ENCODE assay signal across 8 cellular contexts in genomic region chr10:99731296-99732032, GRCh38. TPM values are rescaled to one million over a fixed set of nuclear protein-coding genes. Genes with fewer than 3 reads are reported as not detected.
DNase-seq lines count a peak whose midpoint lies in the region; ATAC-seq, FAIRE-seq and TF ChIP-seq lines count a peak whose summit lies in the region.

No MANE protein-coding gene starts in this region.

- H3F3A ChIP-seq in SU-DHL-6 (ENCODE audit: insufficient read depth): no peaks in the 10 kb centered on the region

- 8 to 29% methylated on average over 3 to 9 of the region's 16 CpGs for WGBS in gastroesophageal sphincter (ENCODE audit: low coverage in 1 of 2), 2 donors
- 1 to 5% (median 2%) methylated on average over 16 of the region's 16 CpGs for WGBS in small intestine, 3 donors

- ATAC-seq in GM21717 (IDR thresholded peaks at IDR 0.05; ENCODE audit: unreplicated experiment): peak; percentile 30
- ATAC-seq in gastroesophageal sphincter: no peak
- no peak for ATAC-seq in GM19035 (IDR thresholded peaks at IDR 0.05; ENCODE audit: unreplicated experiment)
- ATAC-seq in GM18907 (IDR thresholded peaks at IDR 0.05; ENCODE audit: unreplicated experiment): no peak

- peaks cover 0 to 7% (median 0%) of the 10 kb centered on the region in 11 experiments; a peak in 2 of 22 replicates for H4K20me1 ChIP-seq in BLaER1 treated with 17β-estradiol and CSF1 and Interleukin-3, amounts not matched to agents 10 nM and 100 nM
- no peaks in the 10 kb centered on the region for H4K20me1 ChIP-seq in SU-DHL-6 (ENCODE audit: low read depth, low read length)

- DNase-seq in small intestine (peak; percentile 52), RCC 7860 (ENCODE audit: low spot score) (no peak)

- no peak for TF ChIP-seq EP300 in gastroesophageal sphincter (IDR thresholded peaks at IDR 0.05)

- FAIRE-seq in small intestine (lab: Jason Lieb, UNC) (no peak), RCC 7860 (lab: Jason Lieb, UNC) (no peak)

- TF ChIP-seq CTCF in SU-DHL-6 (IDR thresholded peaks at IDR 0.05; ENCODE audit: insufficient read depth, low read length, poor library complexity, severe bottlenecking) (no peak), gastroesophageal sphincter (IDR thresholded peaks at IDR 0.05) (peak in 1 of 4 experiments; percentile 6)

- peaks cover 17 to 52% (median 39%) of the 10 kb centered on the region in 11 experiments for H3K36me3 ChIP-seq in BLaER1 treated with 17β-estradiol and CSF1 and Interleukin-3, amounts not matched to agents 10 nM and 100 nM
- H3K36me3 ChIP-seq in SU-DHL-6 (ENCODE audit: low read length): peaks cover 12% of the 10 kb centered on the region
- peaks cover 0 to 33% of the 10 kb centered on the region in 2 donors for H3K36me3 ChIP-seq in gastroesophageal sphincter
- H3K36me3 ChIP-seq in small intestine (ENCODE audit: control insufficient read depth in 2 of 2, insufficient read depth in 2 of 2, low read length in 2 of 2): peaks cover 4 to 9% of the 10 kb centered on the region in 2 donors

- peak overlapping the region; percentile 82 to 94 (median 89) for H3K9ac ChIP-seq in BLaER1 treated with 17β-estradiol and CSF1 and Interleukin-3, amounts not matched to agents 10 nM and 100 nM
- H3K9ac ChIP-seq in SU-DHL-6 (ENCODE audit: low read length): peak overlapping the region; percentile 95

- H3K4me2 ChIP-seq in BLaER1 treated with 17β-estradiol and CSF1 and Interleukin-3, amounts not matched to agents 10 nM and 100 nM: peak overlapping the region; percentile 68 to 93 (median 81)
- H3K4me2 ChIP-seq in SU-DHL-6 (ENCODE audit: low read depth, low read length, poor library complexity, severe bottlenecking): peak overlapping the region; percentile 88

- H3K27ac ChIP-seq in BLaER1 treated with 17β-estradiol and CSF1 and Interleukin-3, amounts not matched to agents 10 nM and 100 nM: peak overlapping the region; percentile 82 to 93 (median 87)
- H3K27ac ChIP-seq in SU-DHL-6 (ENCODE audit: low read depth, low read length): peak overlapping the region; percentile 59
- peak overlapping the region; percentile 47 to 97 (median 96) for H3K27ac ChIP-seq in gastroesophageal sphincter
- H3K27ac ChIP-seq in small intestine (ENCODE audit: low read depth in 1 of 2, low read length in 1 of 2): peak overlapping the region; percentile 88 to 95

- H3K4me3 ChIP-seq in BLaER1 treated with 17β-estradiol and CSF1 and Interleukin-3, amounts not matched to agents 10 nM and 100 nM: peak overlapping the region; percentile 76 to 91 (median 82)
- H3K4me3 ChIP-seq in SU-DHL-6 (ENCODE audit: insufficient read depth, low read length, poor library complexity, severe bottlenecking): peak overlapping the region; percentile 96
- peak overlapping the region; percentile 69 to 87 for H3K4me3 ChIP-seq in gastroesophageal sphincter
- H3K4me3 ChIP-seq in small intestine (ENCODE audit: low read depth in 1 of 2, low read length in 2 of 2): peak overlapping the region; percentile 65 to 97

- H3K79me2 ChIP-seq in SU-DHL-6 (ENCODE audit: insufficient read depth, low read length): peaks cover 43% of the 10 kb centered on the region

- peak overlapping the region; percentile 85 for H2AFZ ChIP-seq in SU-DHL-6 (ENCODE audit: low read depth, low read length, severe bottlenecking)

- no peaks in the 10 kb centered on the region for H3K27me3 ChIP-seq in BLaER1 treated with 17β-estradiol and CSF1 and Interleukin-3, amounts not matched to agents 10 nM and 100 nM
- H3K27me3 ChIP-seq in SU-DHL-6 (ENCODE audit: low read length): no peaks in the 10 kb centered on the region
- H3K27me3 ChIP-seq in gastroesophageal sphincter: no peaks in the 10 kb centered on the region
- no peaks in the 10 kb centered on the region for H3K27me3 ChIP-seq in small intestine (ENCODE audit: control insufficient read depth in 2 of 2, insufficient read depth in 2 of 2, low read length in 2 of 2)

- peaks cover 18 to 34% (median 28%) of the 10 kb centered on the region in 10 experiments for H3K4me1 ChIP-seq in BLaER1 treated with 17β-estradiol and CSF1 and Interleukin-3, amounts not matched to agents 10 nM and 100 nM
- H3K4me1 ChIP-seq in gastroesophageal sphincter (peaks cover 0 to 36% (median 7%) of the 10 kb centered on the region in 3 donors), small intestine (ENCODE audit: control insufficient read depth in 2 of 2, insufficient read depth in 1 of 2, low read depth in 1 of 2, low read length in 1 of 2) (peaks cover 0 to 1% of the 10 kb centered on the region in 2 donors)

- TF ChIP-seq POLR2A in gastroesophageal sphincter (IDR thresholded peaks at IDR 0.05): no peak

- no peaks in the 10 kb centered on the region for H3K9me3 ChIP-seq in BLaER1 treated with 17β-estradiol and CSF1 and Interleukin-3, amounts not matched to agents 10 nM and 100 nM (replicated peaks in 1 of 11)
- H3K9me3 ChIP-seq in SU-DHL-6 (ENCODE audit: insufficient read depth, low read length) (no peaks in the 10 kb centered on the region), gastroesophageal sphincter (no peaks in the 10 kb centered on the region), small intestine (ENCODE audit: control insufficient read depth, low read depth) (no peaks in the 10 kb centered on the region)

- H3K9me2 ChIP-seq in SU-DHL-6 (replicated peaks; ENCODE audit: insufficient read depth, low read length): no peaks in the 10 kb centered on the region

RNA-seq across cellular contexts. Expression of gene COX15, which starts 0.5 kb away (rescaled TPM):
- 10 to 100 TPM; 25.6 to 32.6 (median 29.3) TPM for total RNA-seq in gastroesophageal sphincter
- polyA plus RNA-seq in small intestine: 10 to 100 TPM; 10.3 to 24.7 (median 12.3) TPM

RNA-seq across cellular contexts. Expression of gene CUTC, which starts 0.6 kb away (rescaled TPM):
- total RNA-seq in gastroesophageal sphincter: 10 to 100 TPM; 24.5 to 35.1 (median 27.7) TPM
- polyA plus RNA-seq in small intestine: 10 to 100 TPM; 21.1 to 21.7 (median 21.5) TPM

RNA-seq across cellular contexts. Expression of gene ABCC2, which starts 51.0 kb away (rescaled TPM):
- 1 to 10 TPM in 1 of 4 donors, under 1 TPM in 3; 0.46 to 1.5 (median 0.73) TPM for total RNA-seq in gastroesophageal sphincter
- 10 to 100 TPM in 2 of 3 donors, 1 to 10 TPM in 1; 5.6 to 91.7 (median 29.5) TPM for polyA plus RNA-seq in small intestine
